15 cellular contexts compared by ENCODE assay signal in the genomic region with DNA sequence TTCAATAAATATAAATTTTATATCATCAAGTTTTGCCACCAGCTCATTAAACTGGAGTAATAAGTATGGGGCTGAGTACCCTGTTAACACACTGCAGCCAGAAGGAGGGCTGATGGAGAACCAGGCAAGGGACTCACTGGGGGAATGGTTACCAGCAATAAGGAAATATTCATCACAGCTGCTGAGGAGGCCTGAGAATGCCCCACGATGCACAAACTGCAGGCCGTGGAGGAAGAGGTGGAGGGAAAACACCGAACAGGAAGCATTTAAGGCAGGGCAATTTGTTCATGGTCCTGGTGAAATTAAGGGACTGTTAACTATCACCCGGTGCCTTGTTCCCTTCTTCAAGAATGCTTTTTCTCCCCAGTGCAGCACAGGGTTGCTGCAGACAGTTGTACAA.
A peak's percentile ranks its signal among the peaks of the same experiment; 100 is the strongest.
DNase-seq lines count a peak whose midpoint lies in the region; ATAC-seq and TF ChIP-seq lines count a peak whose summit lies in the region.
"Had no signal": no experiment of that assay in that cellular context is flagged by ENCODE, and none has a peak within 500 bp of the region (broad histone marks: within the 10 kb centered on the region; RNA-seq: fewer than 3 reads in every experiment).

No MANE protein-coding gene starts in this region.

- no peak overlapping the region for H3K9ac ChIP-seq in OCI-LY3 (ENCODE audit: low read length)

- H3K27ac ChIP-seq in GM23338 (ENCODE audit: low read depth) (no peak overlapping the region), OCI-LY3 (ENCODE audit: low read length) (no peak overlapping the region), hepatocyte (no peak overlapping the region), ovary (no peak overlapping the region)
- H3K27ac ChIP-seq: 22Rv1, A549, C4-2B had no signal

- H3K4me3 ChIP-seq in GM23338 = no peak overlapping the region
- no peak overlapping the region for H3K4me3 ChIP-seq in OCI-LY3 (ENCODE audit: low read length)
- no peak overlapping the region for H3K4me3 ChIP-seq in hepatocyte
- no peak overlapping the region for H3K4me3 ChIP-seq in ovary
- H3K4me3 ChIP-seq: A549, HAP-1 had no signal

- TF ChIP-seq CTCF in GM23338 (conservative IDR thresholded peaks at IDR 0.05; ENCODE audit: low read depth in 2 of 2) (no peak), OCI-LY3 (IDR thresholded peaks at IDR 0.05; ENCODE audit: low read depth, low read length) (0 out of 2 replicates have a peak, but pooled peaks have one; percentile 4), hepatocyte (IDR thresholded peaks at IDR 0.05; ENCODE audit: poor library complexity) (no peak), osteocyte (IDR thresholded peaks at IDR 0.05) (no peak), ovary (IDR thresholded peaks at IDR 0.05) (no peak)

- H2AFZ ChIP-seq in GM23338 (peak overlapping the region; percentile 80), OCI-LY3 (ENCODE audit: low read depth, low read length) (no peak overlapping the region), hepatocyte (no peak overlapping the region)

- H3K4me2 ChIP-seq in GM23338 = no peak overlapping the region
- H3K4me2 ChIP-seq in OCI-LY3 (ENCODE audit: low read length) = no peak overlapping the region
- no peak overlapping the region for H3K4me2 ChIP-seq in hepatocyte
- H3K4me2 ChIP-seq: A549 had no signal

- H3K9me3 ChIP-seq in OCI-LY3 (ENCODE audit: insufficient read depth, low read length) = no peaks in the 10 kb centered on the region
- no peaks in the 10 kb centered on the region for H3K9me3 ChIP-seq in hepatocyte (ENCODE audit: low read depth)
- no peaks in the 10 kb centered on the region for H3K9me3 ChIP-seq in ovary
- H3K9me3 ChIP-seq: A549, Caco-2, HAP-1 had no signal

- no peak for TF ChIP-seq EP300 in ovary (IDR thresholded peaks at IDR 0.05)

- no peak for ATAC-seq in GM23338

- H3F3A ChIP-seq in GM23338 (replicated peaks; ENCODE audit: low read depth) = 0 out of 2 replicates have a peak, but pooled peaks cover 2% of the 10 kb centered on the region

- H3K4me1 ChIP-seq in GM23338 (ENCODE audit: insufficient read depth) = peaks cover 18% of the 10 kb centered on the region
- H3K4me1 ChIP-seq in OCI-LY3 (ENCODE audit: low read length) = no peaks in the 10 kb centered on the region
- H3K4me1 ChIP-seq in hepatocyte (ENCODE audit: insufficient read depth) = no peaks in the 10 kb centered on the region
- no peaks in the 10 kb centered on the region for H3K4me1 ChIP-seq in ovary (ENCODE audit: insufficient read depth)
- H3K4me1 ChIP-seq: A549, Caco-2, HAP-1 had no signal

- H3K27ac Mint-ChIP-seq in GM23338 (no peak overlapping the region), osteocyte (ENCODE audit: unreplicated experiment) (no peak overlapping the region)
- H3K27ac Mint-ChIP-seq: CD4-positive, alpha-beta T cell had no signal

- H3K79me2 ChIP-seq in GM23338 (replicated peaks; ENCODE audit: insufficient read depth) = no peaks in the 10 kb centered on the region
- no peaks in the 10 kb centered on the region for H3K79me2 ChIP-seq in OCI-LY3 (ENCODE audit: low read length)
- no peaks in the 10 kb centered on the region for H3K79me2 ChIP-seq in hepatocyte

- H3K9me3 Mint-ChIP-seq in GM23338 (no peaks in the 10 kb centered on the region; the same call in 1 of the 3 replicates), osteocyte (ENCODE audit: unreplicated experiment) (no peaks in the 10 kb centered on the region)
- H3K9me3 Mint-ChIP-seq: CD4-positive, alpha-beta T cell had no signal

- H3K4me3 Mint-ChIP-seq in GM23338 (no peak overlapping the region), osteocyte (ENCODE audit: unreplicated experiment) (no peak overlapping the region)
- H3K4me3 Mint-ChIP-seq: CD4-positive, alpha-beta T cell had no signal

- H3K27me3 ChIP-seq in GM23338 (ENCODE audit: insufficient read depth) (no peaks in the 10 kb centered on the region), OCI-LY3 (ENCODE audit: low read depth, low read length) (peaks cover 8% of the 10 kb centered on the region; the same call in 1 of the 2 replicates), hepatocyte (no peaks in the 10 kb centered on the region), ovary (no peaks in the 10 kb centered on the region)

- H3K36me3 ChIP-seq in GM23338 (ENCODE audit: insufficient read depth) (no peaks in the 10 kb centered on the region), OCI-LY3 (replicated peaks; ENCODE audit: low read depth, low read length) (no peaks in the 10 kb centered on the region), hepatocyte (replicated peaks; ENCODE audit: insufficient read depth, low read depth) (no peaks in the 10 kb centered on the region), ovary (no peaks in the 10 kb centered on the region)
- H3K36me3 ChIP-seq: HAP-1 had no signal

- H4K20me1 ChIP-seq in GM23338 (replicated peaks; ENCODE audit: insufficient read depth) = no peaks in the 10 kb centered on the region
- no peaks in the 10 kb centered on the region for H4K20me1 ChIP-seq in OCI-LY3 (ENCODE audit: insufficient read depth, low read length)
- H4K20me1 ChIP-seq in hepatocyte (ENCODE audit: insufficient read depth, poor library complexity, severe bottlenecking) = no peaks in the 10 kb centered on the region

- H3K4me1 Mint-ChIP-seq in GM23338 (peaks cover 19% of the 10 kb centered on the region), osteocyte (ENCODE audit: unreplicated experiment) (no peaks in the 10 kb centered on the region)

- H3K9me2 ChIP-seq in GM23338 (ENCODE audit: insufficient read depth) (no peaks in the 10 kb centered on the region; the same call in 1 of the 2 replicates), hepatocyte (replicated peaks; ENCODE audit: insufficient read depth) (no peaks in the 10 kb centered on the region)

- intact Hi-C loops in posterior vena cava (cut with DNase I) (no loop called here), ovary (cut with DNase I) (no loop called here)

- WGBS in hepatocyte (ENCODE audit: low lambda C conversion rate, missing lambda C conversion rate) = 59% methylated on average over 4 of the region's 4 CpGs
- WGBS in ovary, 3 donors = 30 to 35% (median 33%) methylated on average over 4 of the region's 4 CpGs

- H3K36me3 Mint-ChIP-seq in GM23338 (ENCODE audit: low read depth) (no peaks in the 10 kb centered on the region; the same call in 2 of the 3 replicates), osteocyte (ENCODE audit: unreplicated experiment) (no peaks in the 10 kb centered on the region)

- DNase-seq in GM23338 (ENCODE audit: low spot score) (no peak), hepatocyte (ENCODE audit: low spot score) (peak; percentile 1), osteocyte (ENCODE audit: extremely low spot score, unreplicated experiment) (peak; percentile 36), NK-92 (lab: John Stamatoyannopoulos, UW; ENCODE audit: unreplicated experiment) (no peak), posterior vena cava (ENCODE audit: low spot score) (no peak), ovary (no peak)
- DNase-seq: AML-193; Caco-2; CD4-positive, alpha-beta T cell; GOT3 had no signal

- no peak for TF ChIP-seq POLR2A in ovary (IDR thresholded peaks at IDR 0.05)

- H3K27me3 Mint-ChIP-seq in GM23338 (ENCODE audit: insufficient read depth, low read depth, poor library complexity) = no peaks in the 10 kb centered on the region
- H3K27me3 Mint-ChIP-seq in osteocyte (ENCODE audit: unreplicated experiment) = no peaks in the 10 kb centered on the region

TF ChIP-seq in GM23338, 12 proteins besides CTCF, POLR2A, EP300 and RAD21 (continues in another document):
- TF ChIP-seq EZH2 (IDR thresholded peaks at IDR 0.05; ENCODE audit: low read depth, unreplicated experiment) (no peak), NANOG (IDR thresholded peaks at IDR 0.05; ENCODE audit: borderline replicate concordance) (no peak), EZH2phosphoT487 (IDR thresholded peaks at IDR 0.05; ENCODE audit: unreplicated experiment) (no peak), ZNF331 (CRISPR knock-in tag; IDR thresholded peaks at IDR 0.05; ENCODE audit: low read depth) (no peak), STAT1 (IDR thresholded peaks at IDR 0.05; ENCODE audit: unreplicated experiment) (no peak), POLR2AphosphoS5 (IDR thresholded peaks at IDR 0.05; ENCODE audit: low read depth) (no peak), ZNF114 (CRISPR knock-in tag; IDR thresholded peaks at IDR 0.05) (no peak), JUNB (IDR thresholded peaks at IDR 0.05; ENCODE audit: unreplicated experiment) (no peak), CREB1 (CRISPR knock-in tag; IDR thresholded peaks at IDR 0.05; ENCODE audit: low read depth) (no peak)
- TF ChIP-seq, protein P1, sequence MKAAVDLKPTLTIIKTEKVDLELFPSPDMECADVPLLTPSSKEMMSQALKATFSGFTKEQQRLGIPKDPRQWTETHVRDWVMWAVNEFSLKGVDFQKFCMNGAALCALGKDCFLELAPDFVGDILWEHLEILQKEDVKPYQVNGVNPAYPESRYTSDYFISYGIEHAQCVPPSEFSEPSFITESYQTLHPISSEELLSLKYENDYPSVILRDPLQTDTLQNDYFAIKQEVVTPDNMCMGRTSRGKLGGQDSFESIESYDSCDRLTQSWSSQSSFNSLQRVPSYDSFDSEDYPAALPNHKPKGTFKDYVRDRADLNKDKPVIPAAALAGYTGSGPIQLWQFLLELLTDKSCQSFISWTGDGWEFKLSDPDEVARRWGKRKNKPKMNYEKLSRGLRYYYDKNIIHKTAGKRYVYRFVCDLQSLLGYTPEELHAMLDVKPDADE (IDR thresholded peaks at IDR 0.05) = no peak
- TF ChIP-seq, protein P2, sequence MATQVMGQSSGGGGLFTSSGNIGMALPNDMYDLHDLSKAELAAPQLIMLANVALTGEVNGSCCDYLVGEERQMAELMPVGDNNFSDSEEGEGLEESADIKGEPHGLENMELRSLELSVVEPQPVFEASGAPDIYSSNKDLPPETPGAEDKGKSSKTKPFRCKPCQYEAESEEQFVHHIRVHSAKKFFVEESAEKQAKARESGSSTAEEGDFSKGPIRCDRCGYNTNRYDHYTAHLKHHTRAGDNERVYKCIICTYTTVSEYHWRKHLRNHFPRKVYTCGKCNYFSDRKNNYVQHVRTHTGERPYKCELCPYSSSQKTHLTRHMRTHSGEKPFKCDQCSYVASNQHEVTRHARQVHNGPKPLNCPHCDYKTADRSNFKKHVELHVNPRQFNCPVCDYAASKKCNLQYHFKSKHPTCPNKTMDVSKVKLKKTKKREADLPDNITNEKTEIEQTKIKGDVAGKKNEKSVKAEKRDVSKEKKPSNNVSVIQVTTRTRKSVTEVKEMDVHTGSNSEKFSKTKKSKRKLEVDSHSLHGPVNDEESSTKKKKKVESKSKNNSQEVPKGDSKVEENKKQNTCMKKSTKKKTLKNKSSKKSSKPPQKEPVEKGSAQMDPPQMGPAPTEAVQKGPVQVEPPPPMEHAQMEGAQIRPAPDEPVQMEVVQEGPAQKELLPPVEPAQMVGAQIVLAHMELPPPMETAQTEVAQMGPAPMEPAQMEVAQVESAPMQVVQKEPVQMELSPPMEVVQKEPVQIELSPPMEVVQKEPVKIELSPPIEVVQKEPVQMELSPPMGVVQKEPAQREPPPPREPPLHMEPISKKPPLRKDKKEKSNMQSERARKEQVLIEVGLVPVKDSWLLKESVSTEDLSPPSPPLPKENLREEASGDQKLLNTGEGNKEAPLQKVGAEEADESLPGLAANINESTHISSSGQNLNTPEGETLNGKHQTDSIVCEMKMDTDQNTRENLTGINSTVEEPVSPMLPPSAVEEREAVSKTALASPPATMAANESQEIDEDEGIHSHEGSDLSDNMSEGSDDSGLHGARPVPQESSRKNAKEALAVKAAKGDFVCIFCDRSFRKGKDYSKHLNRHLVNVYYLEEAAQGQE (IDR thresholded peaks at IDR 0.05; ENCODE audit: unreplicated experiment) = no peak

Comparison
In these comparisons a context has a peak if more than half of its experiments do, and no peak if none do; other contexts are left out.
1. DNase-seq: peak in hepatocyte (single experiment) and osteocyte (single experiment); none in GM23338 (single experiment), NK-92 (single experiment), posterior vena cava (single experiment) and ovary (0 of 5).